In genomic region chr9:13478235-13478634, GRCh38 we compare ENCODE assay signal across 25 cellular contexts.
DNase-seq lines count a peak whose midpoint lies in the region; ATAC-seq, FAIRE-seq and TF ChIP-seq lines count a peak whose summit lies in the region.
"Had no signal": no experiment of that assay in that cellular context is flagged by ENCODE, and none has a peak within 500 bp of the region (broad histone marks: within the 10 kb centered on the region; RNA-seq: fewer than 3 reads in every experiment).

No MANE protein-coding gene starts in this region.

- no peak overlapping the region for H2AFZ ChIP-seq in mammary epithelial cell (ENCODE audit: low read depth, low read length)

- 38% methylated on average over 2 of the region's 2 CpGs for WGBS in mammary epithelial cell (ENCODE audit: low coverage, missing lambda C conversion rate)

- no peaks in the 10 kb centered on the region for H4K20me1 ChIP-seq in mammary epithelial cell (ENCODE audit: insufficient read depth, low read length)

- intact Hi-C loops in breast epithelium (cut with DNase I; ENCODE audit: low total_unique reads) (no loop called here), mammary epithelial cell (cut with micrococcal nuclease) (no loop called here)

- H3K9ac ChIP-seq in mammary epithelial cell (ENCODE audit: insufficient read depth, low read length): no peak overlapping the region

- H3K4me1 ChIP-seq in breast epithelium (peaks cover 0 to 3% of the 10 kb centered on the region in 2 donors), mammary epithelial cell (ENCODE audit: insufficient read depth, low read length) (peaks cover 8% of the 10 kb centered on the region)
- H3K4me1 ChIP-seq: HAP-1, psoas muscle, SJSA1 had no signal

- CTCF ChIA-PET in mammary epithelial cell (lab: Charles Lee; ENCODE audit: low non-redundant PET): no interaction called here

- H3K79me2 ChIP-seq in mammary epithelial cell (ENCODE audit: insufficient read depth, low read length): no peaks in the 10 kb centered on the region

- in situ Hi-C loops in mammary epithelial cell (cut with MboI; ENCODE audit: low sequenced_read_pairs in 2 of 2): no loop called here

- H3K27me3 ChIP-seq in breast epithelium (no peaks in the 10 kb centered on the region), mammary epithelial cell (ENCODE audit: insufficient read depth, low read length) (no peaks in the 10 kb centered on the region), bronchial epithelial cell (ENCODE audit: control insufficient read depth, insufficient read depth, low read length) (no peaks in the 10 kb centered on the region)
- H3K27me3 ChIP-seq: MG63, neutrophil, SJSA1 had no signal

- DNase-seq in breast epithelium (ENCODE audit: low spot score in 2 of 2) (no peak), mammary epithelial cell (no peak), bronchial epithelial cell (ENCODE audit: low read depth) (peak; percentile 52), kidney glomerular epithelial cell (lab: John Stamatoyannopoulos, UW) (peak; percentile 86)
- DNase-seq in activated CD4-positive, alpha-beta T cell treated with anti-CD3 and anti-CD28 coated beads, Interleukin-2, amount 50 U/mL, for 4 hours: no peak
- DNase-seq in stimulated activated naive CD4-positive, alpha-beta T cell (lab: John Stamatoyannopoulos, UW): no peak
- DNase-seq: activated CD4-positive, alpha-beta T cell treated with anti-CD3 and anti-CD28 coated beads, Interleukin-2, amount 50 U/mL, for 48 hours; activated CD4-positive, CD25-positive, alpha-beta regulatory T cell; activated naive CD4-positive, alpha-beta T cell treated with Interleukin-2 at 50 U/mL for 16 hours; CD4-positive, alpha-beta memory T cell; central memory CD4-positive, alpha-beta T cell; dermis blood vessel endothelial cell; left colon; MG63; NCI-H2029; NCI-H226; psoas muscle; stimulated activated naive CD4-positive, alpha-beta T cell treated with Interleukin-2 at 50 U/mL for 16 hours; T-helper 1 cell had no signal

- ATAC-seq in HG02610 (IDR thresholded peaks at IDR 0.05; ENCODE audit: unreplicated experiment): no peak
- no peak for ATAC-seq in GM18502 (IDR thresholded peaks at IDR 0.05; ENCODE audit: poor library complexity, unreplicated experiment)
- ATAC-seq: left colon had no signal

- no peak for TF ChIP-seq CTCF in breast epithelium (IDR thresholded peaks at IDR 0.05)
- TF ChIP-seq CTCF in mammary epithelial cell (conservative IDR thresholded peaks at IDR 0.05 in 1 of 2, IDR thresholded peaks at IDR 0.05 in 1 of 2; ENCODE audit: extremely low read depth in 1 of 2, insufficient read depth in 1 of 2, low read depth in 1 of 2, low read length in 2 of 2): no peak
- TF ChIP-seq CTCF in bronchial epithelial cell (IDR thresholded peaks at IDR 0.05; ENCODE audit: insufficient read depth, low read length, severe bottlenecking): no peak

- H3K4me2 ChIP-seq in mammary epithelial cell (ENCODE audit: insufficient read depth, low read depth, low read length): no peak overlapping the region

- peaks cover 6 to 14% of the 10 kb centered on the region in 2 donors for H3K9me3 ChIP-seq in breast epithelium
- no peaks in the 10 kb centered on the region for H3K9me3 ChIP-seq in mammary epithelial cell (replicated peaks; ENCODE audit: insufficient read depth, low read length)
- H3K9me3 ChIP-seq: neutrophil, SJSA1 had no signal

- TF ChIP-seq POLR2A in breast epithelium (IDR thresholded peaks at IDR 0.05): no peak

- H3K27ac ChIP-seq in breast epithelium (peak overlapping the region; percentile 38 to 60), mammary epithelial cell (ENCODE audit: insufficient read depth, low read depth, low read length) (no peak overlapping the region)
- H3K27ac ChIP-seq: neutrophil, psoas muscle, SJSA1 had no signal

- H3K4me3 ChIP-seq in breast epithelium (no peak overlapping the region), mammary epithelial cell (replicated peaks in 1 of 3; ENCODE audit: insufficient read depth in 1 of 3, low read depth in 2 of 3, low read length in 3 of 3) (no peak overlapping the region), bronchial epithelial cell (ENCODE audit: low read depth, low read length) (no peak overlapping the region)
- H3K4me3 ChIP-seq: HAP-1, MG63, psoas muscle, SJSA1 had no signal

- no TSS peak for BruUV-seq in mammary epithelial cell (replicated peaks; lab: Mats Ljungman, UMichigan)

- H3K36me3 ChIP-seq in breast epithelium (no peaks in the 10 kb centered on the region), mammary epithelial cell (ENCODE audit: insufficient read depth, low read length) (no peaks in the 10 kb centered on the region), bronchial epithelial cell (ENCODE audit: control insufficient read depth, insufficient read depth, low read length) (no peaks in the 10 kb centered on the region)
- H3K36me3 ChIP-seq: HAP-1, MG63, neutrophil, SJSA1 had no signal

- dilution Hi-C loops in mammary epithelial cell (cut with HindIII; ENCODE audit: low sequenced_read_pairs): no loop called here

- no peak for FAIRE-seq in bronchial epithelial cell (lab: Jason Lieb, UNC)
- FAIRE-seq: GM19239 had no signal

Comparison
In these comparisons a context has a peak if more than half of its experiments do, and no peak if none do; other contexts are left out.
1. DNase-seq: peak in bronchial epithelial cell (single experiment) and kidney glomerular epithelial cell (single experiment); none in breast epithelium (0 of 2), mammary epithelial cell (single experiment), activated CD4-positive, alpha-beta T cell treated with anti-CD3 and anti-CD28 coated beads, Interleukin-2, amount 50 U/mL, for 4 hours (0 of 2) and stimulated activated naive CD4-positive, alpha-beta T cell (0 of 6).